Comparison of ENCODE assay signal across 30 cellular contexts in genomic region chr7:87961754-87962153, GRCh38.
"Had no signal": no experiment of that assay in that cellular context is flagged by ENCODE, and none has a peak within 500 bp of the region (broad histone marks: within the 10 kb centered on the region; RNA-seq: fewer than 3 reads in every experiment).

No MANE protein-coding gene starts in this region.

- H3K9me3 Mint-ChIP-seq: immature natural killer cell; natural killer cell; stimulated activated naive CD8-positive, alpha-beta T cell treated with anti-CD3 and anti-CD28 coated beads, Interleukin-15, amount 100 ng/mL, for 72 hours had no signal

- H3K9me3 ChIP-seq: esophagus squamous epithelium, heart right ventricle, lower lobe of right lung, neutrophil, pancreas, suprapubic skin, transverse colon, vagina had no signal

- H3K27ac Mint-ChIP-seq: immature natural killer cell; natural killer cell; stimulated activated naive CD8-positive, alpha-beta T cell treated with anti-CD3 and anti-CD28 coated beads, Interleukin-15, amount 100 ng/mL, for 72 hours had no signal

- H3K27me3 Mint-ChIP-seq: stimulated activated naive CD8-positive, alpha-beta T cell treated with anti-CD3 and anti-CD28 coated beads, Interleukin-15, amount 100 ng/mL, for 72 hours had no signal

- H3K4me3 Mint-ChIP-seq: immature natural killer cell; natural killer cell; neural crest cell; stimulated activated naive CD8-positive, alpha-beta T cell treated with anti-CD3 and anti-CD28 coated beads, Interleukin-15, amount 100 ng/mL, for 72 hours had no signal

- H3K27ac ChIP-seq: coronary artery, esophagus squamous epithelium, heart right ventricle, lower lobe of right lung, neutrophil, pancreas, suprapubic skin, transverse colon, vagina had no signal

- FAIRE-seq: endothelial cell of umbilical vein, pancreas had no signal

- H3K4me1 ChIP-seq: esophagus squamous epithelium, heart right ventricle, lower lobe of right lung, pancreas, suprapubic skin, transverse colon, vagina had no signal

- H3K4me1 Mint-ChIP-seq: immature natural killer cell; natural killer cell; neural crest cell; stimulated activated naive CD8-positive, alpha-beta T cell treated with anti-CD3 and anti-CD28 coated beads, Interleukin-15, amount 100 ng/mL, for 72 hours had no signal

- H3K4me3 ChIP-seq: coronary artery, esophagus squamous epithelium, heart right ventricle, lower lobe of right lung, pancreas, smooth muscle cell, suprapubic skin, transverse colon, vagina had no signal

- H3K36me3 ChIP-seq: esophagus squamous epithelium, heart right ventricle, lower lobe of right lung, neutrophil, pancreas, suprapubic skin, transverse colon, vagina had no signal

- H3K4me2 ChIP-seq: smooth muscle cell had no signal

- H3K36me3 Mint-ChIP-seq: natural killer cell had no signal

- DNase-seq: dermis blood vessel endothelial cell; effector memory CD4-positive, alpha-beta T cell; erythroblast; esophagus squamous epithelium; foreskin melanocyte; glutamatergic neuron; heart right ventricle; hypothalamus; immature natural killer cell; islet precursor cell; kidney glomerular epithelial cell; left ventricle myocardium superior; lower lobe of right lung; natural killer cell; pancreas; stimulated activated CD4-positive, alpha-beta T cell treated with anti-CD3 and anti-CD28 coated beads, Interleukin-12 subunit alpha, Interleukin-12 subunit beta, amount 100 ng/mL, for 4 hours; stimulated activated CD4-positive, alpha-beta T cell treated with anti-CD3 and anti-CD28 coated beads, Interleukin-1b, Interleukin-23, amount 100 ng/mL, for 48 hours; stimulated activated CD4-positive, alpha-beta T cell treated with anti-CD3 and anti-CD28 coated beads, Interleukin-4, amount 100 ng/mL, for 1 hour; stimulated activated CD8-positive, alpha-beta memory T cell treated with anti-CD3 and anti-CD28 coated beads, Interleukin-4, amount 100 ng/mL, for 48 hours; stimulated activated naive CD4-positive, alpha-beta T cell; stimulated activated naive CD8-positive, alpha-beta T cell treated with anti-CD3 and anti-CD28 coated beads, Interleukin-15, amount 100 ng/mL, for 72 hours; transverse colon had no signal

- H3K27me3 ChIP-seq: esophagus squamous epithelium, heart right ventricle, neutrophil, pancreas, suprapubic skin, transverse colon, vagina had no signal

- ATAC-seq: heart right ventricle; left ventricle myocardium superior; lower lobe of right lung; natural killer cell; pancreas; sciatic nerve; stimulated activated naive CD8-positive, alpha-beta T cell treated with anti-CD3 and anti-CD28 coated beads, Interleukin-15, amount 100 ng/mL, for 72 hours had no signal
